ENCODE assay signal across 19 cellular contexts in the genomic region with DNA sequence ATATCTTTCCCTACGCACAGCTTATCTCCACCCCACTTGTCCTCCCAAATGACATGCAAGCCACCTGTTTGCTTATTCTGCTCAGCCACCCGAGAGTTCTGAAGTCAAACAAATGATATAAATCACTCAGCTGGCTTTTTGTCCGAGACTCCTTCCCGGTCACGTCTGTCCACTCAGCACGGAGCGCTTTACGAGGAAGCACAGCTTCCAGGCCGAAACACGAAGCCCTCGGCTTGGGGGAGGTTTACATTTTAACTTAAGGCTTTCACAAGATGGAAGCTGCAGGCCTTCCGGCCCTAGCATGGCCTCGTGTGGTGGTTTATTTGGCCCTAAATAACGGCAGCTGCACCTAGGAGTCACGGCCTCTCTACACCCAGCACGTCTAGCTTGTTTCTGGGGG.
DNase-seq lines count a peak whose midpoint lies in the region; ATAC-seq and TF ChIP-seq lines count a peak whose summit lies in the region.
"Had no signal": no experiment of that assay in that cellular context is flagged by ENCODE, and none has a peak within 500 bp of the region (broad histone marks: within the 10 kb centered on the region; RNA-seq: fewer than 3 reads in every experiment).

No MANE protein-coding gene starts in this region.

- TF ChIP-seq CTCF in ovary (IDR thresholded peaks at IDR 0.05) = no peak

- H3K27ac ChIP-seq in SJCRH30 = no peak overlapping the region
- H3K27ac ChIP-seq in naive thymus-derived CD4-positive, alpha-beta T cell (ENCODE audit: low read depth, low read length) = no peak overlapping the region
- H3K27ac ChIP-seq in ovary = no peak overlapping the region
- H3K27ac ChIP-seq: dorsolateral prefrontal cortex, pancreas had no signal

- H3K27me3 ChIP-seq in SJCRH30 = no peaks in the 10 kb centered on the region
- no peaks in the 10 kb centered on the region for H3K27me3 ChIP-seq in naive thymus-derived CD4-positive, alpha-beta T cell (ENCODE audit: control insufficient read depth in 2 of 2, insufficient read depth in 2 of 2, low read length in 2 of 2)
- no peaks in the 10 kb centered on the region for H3K27me3 ChIP-seq in ovary
- H3K27me3 ChIP-seq: pancreas had no signal

- no peak for DNase-seq in stimulated activated naive CD8-positive, alpha-beta T cell treated with anti-CD3 and anti-CD28 coated beads, Interleukin-15, amount 100 ng/mL, for 72 hours
- DNase-seq in stimulated activated naive CD8-positive, alpha-beta T cell treated with anti-CD3 and anti-CD28 coated beads, Interleukin-15, Interleukin-2, amounts not matched to agents 100 U/mL and 50 U/mL, for 24 hours = no peak
- peak in 1 of 2 experiments; percentile 52 for DNase-seq in SJCRH30
- DNase-seq in naive thymus-derived CD4-positive, alpha-beta T cell = no peak
- DNase-seq in ovary = no peak
- DNase-seq in NCI-H526 (lab: John Stamatoyannopoulos, UW) = no peak
- DNase-seq: activated CD4-positive, alpha-beta T cell treated with anti-CD3 and anti-CD28 coated beads for 1 hour; DMS153; dorsolateral prefrontal cortex; erythroblast; left colon; midbrain; NCI-H1105 treated with DMSO at 0.1 percent for 48 hours; NCI-H2171; pancreas; stimulated activated CD4-positive, alpha-beta T cell treated with anti-CD3 and anti-CD28 coated beads, Interleukin-2, amount 100 ng/mL, for 48 hours; substantia nigra had no signal

- intact Hi-C loops in naive thymus-derived CD4-positive, alpha-beta T cell (cut with micrococcal nuclease) = loop anchor here in 1 of 2 donors (5.0 kb wide), 1 partner anchor 73 kb away; no protein-coding TSS in a partner anchor
- intact Hi-C loops in ovary (cut with DNase I) = no loop called here

- peaks cover 23% of the 10 kb centered on the region for H3K4me1 Mint-ChIP-seq in stimulated activated naive CD8-positive, alpha-beta T cell treated with anti-CD3 and anti-CD28 coated beads, Interleukin-15, amount 100 ng/mL, for 72 hours
- peaks cover 0 to 40% (median 2%) of the 10 kb centered on the region in 7 donors for H3K4me1 Mint-ChIP-seq in naive thymus-derived CD4-positive, alpha-beta T cell

- no peak for ATAC-seq in stimulated activated naive CD8-positive, alpha-beta T cell treated with anti-CD3 and anti-CD28 coated beads, Interleukin-15, amount 100 ng/mL, for 72 hours
- no peak for ATAC-seq in stimulated activated naive CD8-positive, alpha-beta T cell treated with anti-CD3 and anti-CD28 coated beads, Interleukin-15, Interleukin-2, amounts not matched to agents 100 U/mL and 50 U/mL, for 24 hours
- ATAC-seq in naive thymus-derived CD4-positive, alpha-beta T cell = no peak
- no peak for ATAC-seq in HG03432 (IDR thresholded peaks at IDR 0.05; ENCODE audit: unreplicated experiment)
- ATAC-seq in activated CD4-positive, CD25-positive, alpha-beta regulatory T cell treated with anti-CD3 and anti-CD28 coated beads, Interleukin-2, amount 50 U/mL, for 24 hours = no peak
- ATAC-seq: left colon had no signal

- peaks cover 15 to 54% (median 39%) of the 10 kb centered on the region in 5 donors for H3K36me3 Mint-ChIP-seq in naive thymus-derived CD4-positive, alpha-beta T cell

- H3K9me3 ChIP-seq in SJCRH30 (replicated peaks) (0 out of 2 replicates have a peak, but pooled peaks cover 3% of the 10 kb centered on the region), ovary (no peaks in the 10 kb centered on the region)
- H3K9me3 ChIP-seq in naive thymus-derived CD4-positive, alpha-beta T cell (ENCODE audit: control insufficient read depth in 2 of 3, low read length in 3 of 3) = peaks cover 0 to 11% (median 0%) of the 10 kb centered on the region in 3 experiments
- H3K9me3 ChIP-seq: pancreas had no signal

- no peak for TF ChIP-seq POLR2A in ovary (IDR thresholded peaks at IDR 0.05)

- no peak overlapping the region for H3K4me3 Mint-ChIP-seq in stimulated activated naive CD8-positive, alpha-beta T cell treated with anti-CD3 and anti-CD28 coated beads, Interleukin-15, amount 100 ng/mL, for 72 hours
- H3K4me3 Mint-ChIP-seq in naive thymus-derived CD4-positive, alpha-beta T cell = no peak overlapping the region

- H3K27ac Mint-ChIP-seq in stimulated activated naive CD8-positive, alpha-beta T cell treated with anti-CD3 and anti-CD28 coated beads, Interleukin-15, amount 100 ng/mL, for 72 hours = peak overlapping the region; percentile 31 to 41
- peak overlapping the region in 5 of 9 donors; percentile 43 to 78 (median 54) for H3K27ac Mint-ChIP-seq in naive thymus-derived CD4-positive, alpha-beta T cell

- H3K27me3 Mint-ChIP-seq in stimulated activated naive CD8-positive, alpha-beta T cell treated with anti-CD3 and anti-CD28 coated beads, Interleukin-15, amount 100 ng/mL, for 72 hours = no peaks in the 10 kb centered on the region
- no peaks in the 10 kb centered on the region for H3K27me3 Mint-ChIP-seq in naive thymus-derived CD4-positive, alpha-beta T cell

- TF ChIP-seq EP300 in ovary (IDR thresholded peaks at IDR 0.05) = no peak

- POLR2A ChIA-PET in naive thymus-derived CD4-positive, alpha-beta T cell (lab: Charles Lee) = interaction anchor here (1.1 kb wide), 1 partner anchor 9 kb away, joined by 3 read pairs; no protein-coding TSS in a partner anchor

- no peaks in the 10 kb centered on the region for H3K9me3 Mint-ChIP-seq in stimulated activated naive CD8-positive, alpha-beta T cell treated with anti-CD3 and anti-CD28 coated beads, Interleukin-15, amount 100 ng/mL, for 72 hours
- peaks cover 0 to 8% (median 0%) of the 10 kb centered on the region in 11 donors for H3K9me3 Mint-ChIP-seq in naive thymus-derived CD4-positive, alpha-beta T cell

- CTCF ChIA-PET in naive thymus-derived CD4-positive, alpha-beta T cell (lab: Charles Lee) = no interaction called here

- H3K36me3 ChIP-seq in SJCRH30 (no peaks in the 10 kb centered on the region), ovary (no peaks in the 10 kb centered on the region)
- H3K36me3 ChIP-seq in naive thymus-derived CD4-positive, alpha-beta T cell (ENCODE audit: control insufficient read depth in 2 of 3, insufficient read depth in 3 of 3, low read length in 3 of 3) = peaks cover 0 to 66% (median 10%) of the 10 kb centered on the region in 3 experiments
- H3K36me3 ChIP-seq: pancreas had no signal

- WGBS in ovary, 3 donors = 83 to 86% (median 85%) methylated on average over 16 of the region's 16 CpGs

- H3K4me3 ChIP-seq in SJCRH30 (peak overlapping the region; percentile 23), ovary (no peak overlapping the region)
- no peak overlapping the region for H3K4me3 ChIP-seq in naive thymus-derived CD4-positive, alpha-beta T cell (ENCODE audit: low read length)
- H3K4me3 ChIP-seq: dorsolateral prefrontal cortex, pancreas had no signal

- H3K4me1 ChIP-seq in SJCRH30 (peaks cover 6% of the 10 kb centered on the region; the same call in 1 of the 2 replicates), ovary (ENCODE audit: insufficient read depth) (no peaks in the 10 kb centered on the region)
- H3K4me1 ChIP-seq in naive thymus-derived CD4-positive, alpha-beta T cell (ENCODE audit: control insufficient read depth in 2 of 2, insufficient read depth in 2 of 2, low read length in 2 of 2) = peaks cover 0 to 19% of the 10 kb centered on the region in 2 donors
- H3K4me1 ChIP-seq: pancreas had no signal
